Comparison of ENCODE assay signal across 8 cellular contexts in genomic region chr10:89278034-89278535, GRCh38. TPM values are rescaled to one million over a fixed set of nuclear protein-coding genes. Genes with fewer than 3 reads are reported as not detected.
DNase-seq lines count a peak whose midpoint lies in the region; ATAC-seq and TF ChIP-seq lines count a peak whose summit lies in the region.

No MANE protein-coding gene starts in this region.

- H3K9me2 ChIP-seq in MM.1S (replicated peaks; ENCODE audit: insufficient read depth, low read length): no peaks in the 10 kb centered on the region

- peak overlapping the region; percentile 26 for H3K9ac ChIP-seq in SK-N-MC (ENCODE audit: insufficient read length)
- no peak overlapping the region for H3K9ac ChIP-seq in MM.1S (ENCODE audit: low read length)

- no peaks in the 10 kb centered on the region for H3F3A ChIP-seq in MM.1S (ENCODE audit: insufficient read depth, low read length)

- H3K27ac ChIP-seq in SK-N-MC (peak overlapping the region; percentile 67), foreskin keratinocyte (peak overlapping the region; percentile 91), prostate gland (peak overlapping the region; percentile 50 to 56), MM.1S (ENCODE audit: low read length) (no peak overlapping the region)

- H3K4me2 ChIP-seq in MM.1S (ENCODE audit: low read depth, low read length): no peak overlapping the region

- no peaks in the 10 kb centered on the region for H3K27me3 ChIP-seq in foreskin keratinocyte
- H3K27me3 ChIP-seq in prostate gland (replicated peaks; ENCODE audit: insufficient read depth): no peaks in the 10 kb centered on the region
- H3K27me3 ChIP-seq in MM.1S (replicated peaks; ENCODE audit: insufficient read depth, low read length): no peaks in the 10 kb centered on the region

- TF ChIP-seq POLR2A in prostate gland (IDR thresholded peaks at IDR 0.05): no peak

- no peaks in the 10 kb centered on the region for H4K20me1 ChIP-seq in MM.1S (ENCODE audit: insufficient read depth, low read length)

- H3K9me3 ChIP-seq in SK-N-MC (ENCODE audit: low read depth, low read length): no peaks in the 10 kb centered on the region
- no peaks in the 10 kb centered on the region for H3K9me3 ChIP-seq in prostate gland
- no peaks in the 10 kb centered on the region for H3K9me3 ChIP-seq in MM.1S (replicated peaks; ENCODE audit: insufficient read depth, low read length)

- ATAC-seq in foreskin keratinocyte: peak; percentile 92
- no peak for ATAC-seq in HG02938 (IDR thresholded peaks at IDR 0.05; ENCODE audit: unreplicated experiment)

- H3K4me1 ChIP-seq in foreskin keratinocyte (peaks cover 60% of the 10 kb centered on the region), prostate gland (replicated peaks) (no peaks in the 10 kb centered on the region), MM.1S (ENCODE audit: low read length) (no peaks in the 10 kb centered on the region)

- H3K4me3 ChIP-seq in SK-N-MC (no peak overlapping the region), prostate gland (no peak overlapping the region), MM.1S (ENCODE audit: low read length) (no peak overlapping the region)

- in situ Hi-C loops in Caki2 (cut with HindIII; ENCODE audit: low pct_unique_long_range_greater_than_20kb, low sequenced_read_pairs): no loop called here

- WGBS in prostate gland: 23% methylated on average over 1 of the region's 1 CpG

- TF ChIP-seq CTCF in foreskin keratinocyte (conservative IDR thresholded peaks at IDR 0.05): no peak
- TF ChIP-seq CTCF in prostate gland (IDR thresholded peaks at IDR 0.05): no peak
- no peak for TF ChIP-seq CTCF in MM.1S (IDR thresholded peaks at IDR 0.05; ENCODE audit: low read length)

- no peak overlapping the region for H2AFZ ChIP-seq in MM.1S (ENCODE audit: low read length)

- H3K36me3 ChIP-seq in SK-N-MC (ENCODE audit: insufficient read depth, low read length): no peaks in the 10 kb centered on the region
- no peaks in the 10 kb centered on the region for H3K36me3 ChIP-seq in prostate gland
- no peaks in the 10 kb centered on the region for H3K36me3 ChIP-seq in MM.1S (replicated peaks; ENCODE audit: insufficient read depth, low read length)

- no peaks in the 10 kb centered on the region for H3K79me2 ChIP-seq in MM.1S (ENCODE audit: low read length)

- DNase-seq in Caki2 (ENCODE audit: low read depth) (peak; percentile 94), SK-N-MC (ENCODE audit: low read depth, low spot score) (no peak), foreskin keratinocyte (peak; percentile 98 to 99), prostate gland (ENCODE audit: low spot score) (peak; percentile 62), MM.1S (no peak), SHP77 treated with DMSO at 0.1 percent for 48 hours (lab: John Stamatoyannopoulos, UW) (no peak), NCI-H774 (lab: John Stamatoyannopoulos, UW) (no peak)

- intact Hi-C loops in prostate gland (cut with DNase I): no loop called here

RNA-seq across cellular contexts. Expression of gene IFIT2, which starts 23.8 kb away (rescaled TPM):
- 5.9 and 7.9 TPM in 2 replicates for total RNA-seq in Caki2 (2014; rRNA removed; shearing (Covaris generic); ENCODE audit: low replicate concordance)
- total RNA-seq in foreskin keratinocyte (2.5 and 2.7 TPM in 2 replicates), prostate gland (1 to 10 TPM; 4.1 TPM)
- 1.0 and 1.1 TPM in 2 replicates for polyA plus RNA-seq in foreskin keratinocyte

RNA-seq across cellular contexts. Expression of gene LIPA, which starts 26.5 kb away (rescaled TPM):
- total RNA-seq in Caki2 (2014; rRNA removed; shearing (Covaris generic); ENCODE audit: low replicate concordance): 49.8 and 61.0 TPM in 2 replicates
- 63.5 and 65.7 TPM in 2 replicates for total RNA-seq in foreskin keratinocyte
- 41.5 and 49.5 TPM in 2 replicates for polyA plus RNA-seq in foreskin keratinocyte
- 10 to 100 TPM; 25.6 to 37.2 TPM for total RNA-seq in prostate gland

RNA-seq across cellular contexts. Expression of gene IFIT3, which starts 49.7 kb away (rescaled TPM):
- 11.3 and 12.4 TPM in 2 replicates for total RNA-seq in Caki2 (2014; rRNA removed; shearing (Covaris generic); ENCODE audit: low replicate concordance)
- total RNA-seq in foreskin keratinocyte: 54.8 and 78.5 TPM in 2 replicates
- polyA plus RNA-seq in foreskin keratinocyte: 37.5 and 48.5 TPM in 2 replicates
- 1 to 10 TPM; 6.4 to 9.5 TPM for total RNA-seq in prostate gland

Comparison
In these comparisons a context has a peak if more than half of its experiments do, and no peak if none do; other contexts are left out.
1. DNase-seq: peak in Caki2 (single experiment), foreskin keratinocyte (2 of 2) and prostate gland (single experiment); none in SK-N-MC (single experiment), MM.1S (single experiment), SHP77 treated with DMSO at 0.1 percent for 48 hours (single experiment) and NCI-H774 (single experiment).